In genomic region chr7:94022550-94022949, GRCh38 we compare ENCODE assay signal across 14 cellular contexts. TPM values are rescaled to one million over a fixed set of nuclear protein-coding genes. Genes with fewer than 3 reads are reported as not detected.
A peak's percentile ranks its signal among the peaks of the same experiment; 100 is the strongest.
DNase-seq lines count a peak whose midpoint lies in the region; TF ChIP-seq lines count a peak whose summit lies in the region.
"Had no signal": no experiment of that assay in that cellular context is flagged by ENCODE, and none has a peak within 500 bp of the region (broad histone marks: within the 10 kb centered on the region; RNA-seq: fewer than 3 reads in every experiment).

No MANE protein-coding gene starts in this region.

- no peaks in the 10 kb centered on the region for H3K79me2 ChIP-seq in OCI-LY3 (ENCODE audit: low read length)

- no peak overlapping the region for H3K4me3 ChIP-seq in OCI-LY3 (ENCODE audit: low read length)
- peak overlapping the region; percentile 58 for H3K4me3 ChIP-seq in epithelial cell of proximal tubule (ENCODE audit: low read depth, low read length)
- H3K4me3 ChIP-seq: coronary artery had no signal

- peaks cover 11% of the 10 kb centered on the region for H3K27me3 Mint-ChIP-seq in activated naive CD4-positive, alpha-beta T cell treated with anti-CD3 and anti-CD28 coated beads, Interleukin-2, amount 50 U/mL, for 24 hours
- H3K27me3 Mint-ChIP-seq in stimulated activated naive CD8-positive, alpha-beta T cell treated with anti-CD3 and anti-CD28 coated beads, Interleukin-15, Interleukin-2, amounts not matched to agents 100 ng/mL and 50 ng/mL, for 24 hours = peaks cover 24% of the 10 kb centered on the region
- H3K27me3 Mint-ChIP-seq: progenitor cell of endocrine pancreas had no signal

- H3K9ac ChIP-seq in OCI-LY3 (ENCODE audit: low read length) = no peak overlapping the region

- no peak overlapping the region for H2AFZ ChIP-seq in OCI-LY3 (ENCODE audit: low read depth, low read length)

- H3K4me3 Mint-ChIP-seq in activated naive CD4-positive, alpha-beta T cell treated with anti-CD3 and anti-CD28 coated beads, Interleukin-2, amount 50 U/mL, for 24 hours = peak overlapping the region; percentile 26
- no peak overlapping the region for H3K4me3 Mint-ChIP-seq in stimulated activated naive CD8-positive, alpha-beta T cell treated with anti-CD3 and anti-CD28 coated beads, Interleukin-15, Interleukin-2, amounts not matched to agents 100 ng/mL and 50 ng/mL, for 24 hours

- no peaks in the 10 kb centered on the region for H3K36me3 Mint-ChIP-seq in activated naive CD4-positive, alpha-beta T cell treated with anti-CD3 and anti-CD28 coated beads, Interleukin-2, amount 50 U/mL, for 24 hours
- H3K36me3 Mint-ChIP-seq in stimulated activated naive CD8-positive, alpha-beta T cell treated with anti-CD3 and anti-CD28 coated beads, Interleukin-15, Interleukin-2, amounts not matched to agents 100 ng/mL and 50 ng/mL, for 24 hours (ENCODE audit: low read depth) = no peaks in the 10 kb centered on the region

- H3K4me1 Mint-ChIP-seq in activated naive CD4-positive, alpha-beta T cell treated with anti-CD3 and anti-CD28 coated beads, Interleukin-2, amount 50 U/mL, for 24 hours = peaks cover 9% of the 10 kb centered on the region
- peaks cover 15% of the 10 kb centered on the region for H3K4me1 Mint-ChIP-seq in stimulated activated naive CD8-positive, alpha-beta T cell treated with anti-CD3 and anti-CD28 coated beads, Interleukin-15, Interleukin-2, amounts not matched to agents 100 ng/mL and 50 ng/mL, for 24 hours (ENCODE audit: low read depth)

- no peaks in the 10 kb centered on the region for H4K20me1 ChIP-seq in OCI-LY3 (ENCODE audit: insufficient read depth, low read length)

- DNase-seq in activated naive CD4-positive, alpha-beta T cell treated with anti-CD3 and anti-CD28 coated beads, Interleukin-2, amount 50 U/mL, for 16 hours = no peak
- peak; percentile 79 for DNase-seq in epithelial cell of proximal tubule (ENCODE audit: low read depth)
- no peak for DNase-seq in NCI-H1930 (lab: John Stamatoyannopoulos, UW)
- DNase-seq in GOT3 (lab: John Stamatoyannopoulos, UW) = no peak
- DNase-seq in OCI-M2 (lab: John Stamatoyannopoulos, UW; ENCODE audit: unreplicated experiment) = no peak
- DNase-seq: amniotic stem cell, DMS79, NCI-H1048, NCI-H226 had no signal

- peaks cover 9% of the 10 kb centered on the region for H3K36me3 ChIP-seq in OCI-LY3 (replicated peaks; ENCODE audit: low read depth, low read length)

- H3K27me3 ChIP-seq in OCI-LY3 (ENCODE audit: low read depth, low read length) = no peaks in the 10 kb centered on the region

- H3K27ac ChIP-seq in OCI-LY3 (ENCODE audit: low read length) = peak overlapping the region; percentile 36; the same call in 1 of the 2 replicates
- H3K27ac ChIP-seq: coronary artery had no signal

- H3K9me3 Mint-ChIP-seq in activated naive CD4-positive, alpha-beta T cell treated with anti-CD3 and anti-CD28 coated beads, Interleukin-2, amount 50 U/mL, for 24 hours = no peaks in the 10 kb centered on the region
- no peaks in the 10 kb centered on the region for H3K9me3 Mint-ChIP-seq in stimulated activated naive CD8-positive, alpha-beta T cell treated with anti-CD3 and anti-CD28 coated beads, Interleukin-15, Interleukin-2, amounts not matched to agents 100 ng/mL and 50 ng/mL, for 24 hours

- peak overlapping the region; percentile 47 for H3K27ac Mint-ChIP-seq in activated naive CD4-positive, alpha-beta T cell treated with anti-CD3 and anti-CD28 coated beads, Interleukin-2, amount 50 U/mL, for 24 hours
- H3K27ac Mint-ChIP-seq in stimulated activated naive CD8-positive, alpha-beta T cell treated with anti-CD3 and anti-CD28 coated beads, Interleukin-15, Interleukin-2, amounts not matched to agents 100 ng/mL and 50 ng/mL, for 24 hours = peak overlapping the region; percentile 37
- H3K27ac Mint-ChIP-seq: progenitor cell of endocrine pancreas had no signal

- H3K4me2 ChIP-seq in OCI-LY3 (ENCODE audit: low read length) = no peak overlapping the region

- TF ChIP-seq CTCF in OCI-LY3 (IDR thresholded peaks at IDR 0.05; ENCODE audit: low read depth, low read length) (no peak), epithelial cell of proximal tubule (conservative IDR thresholded peaks at IDR 0.05; ENCODE audit: low read depth, low read length) (no peak)

- peaks cover 9% of the 10 kb centered on the region for H3K4me1 ChIP-seq in OCI-LY3 (ENCODE audit: low read length)

- no peaks in the 10 kb centered on the region for H3K9me3 ChIP-seq in OCI-LY3 (ENCODE audit: insufficient read depth, low read length)

RNA-seq across cellular contexts. Expression of gene BET1, which starts 18.4 kb away (rescaled TPM):
- total RNA-seq in epithelial cell of proximal tubule = 23.3 and 35.5 TPM in 2 replicates
